ENCODE assay signal across 18 cellular contexts in genomic region chr4:159273841-159274240, GRCh38.
"Had no signal": no experiment of that assay in that cellular context is flagged by ENCODE, and none has a peak within 500 bp of the region (broad histone marks: within the 10 kb centered on the region; RNA-seq: fewer than 3 reads in every experiment).

No MANE protein-coding gene starts in this region.

- H3K27me3 ChIP-seq: adrenal gland, foreskin keratinocyte, neural progenitor cell, pancreas, thyroid gland, uterus had no signal

- H3K9me3 ChIP-seq: adrenal gland, pancreas, thyroid gland, uterus had no signal

- H3K36me3 ChIP-seq: adrenal gland, neural progenitor cell, pancreas, thyroid gland, uterus had no signal

- H3K4me3 ChIP-seq: adrenal gland, neural progenitor cell, pancreas, thyroid gland, uterus had no signal

- H3K4me1 ChIP-seq: neural progenitor cell, uterus had no signal

- ATAC-seq: activated CD4-positive, alpha-beta T cell treated with anti-CD3 and anti-CD28 coated beads for 36 hours; activated CD8-positive, alpha-beta memory T cell treated with anti-CD3 and anti-CD28 coated beads, Interleukin-2, amount 10 ng/mL, durations not matched to agents 7 days and 5 days; left colon; stimulated activated effector memory CD8-positive, alpha-beta T cell treated with anti-CD3 and anti-CD28 coated beads, Interleukin-12 subunit alpha, Interleukin-12 subunit beta, amount 100 ng/mL, for 72 hours; T-helper 17 cell had no signal

- DNase-seq: activated CD4-positive, alpha-beta memory T cell treated with anti-CD3 and anti-CD28 coated beads for 36 hours; activated CD4-positive, alpha-beta T cell treated with anti-CD3 and anti-CD28 coated beads for 36 hours; activated CD8-positive, alpha-beta memory T cell treated with anti-CD3 and anti-CD28 coated beads, Interleukin-2, amount 10 ng/mL, durations not matched to agents 7 days and 5 days; activated effector memory CD4-positive, alpha-beta T cell treated with Interleukin-2 at 50 U/mL for 16 hours; activated T-cell treated with anti-CD3 and anti-CD28 coated beads, Interleukin-2, amount 50 U/mL, for 24 hours; adrenal gland; central memory CD4-positive, alpha-beta T cell; cortex of kidney; effector CD8-positive, alpha-beta T cell; immature natural killer cell; left colon; pancreas; T-helper 17 cell; thyroid gland; uterus had no signal

- H3K27ac ChIP-seq: foreskin keratinocyte, neural progenitor cell, pancreas had no signal
